Comparison of ENCODE assay signal across 23 cellular contexts in the genomic region with DNA sequence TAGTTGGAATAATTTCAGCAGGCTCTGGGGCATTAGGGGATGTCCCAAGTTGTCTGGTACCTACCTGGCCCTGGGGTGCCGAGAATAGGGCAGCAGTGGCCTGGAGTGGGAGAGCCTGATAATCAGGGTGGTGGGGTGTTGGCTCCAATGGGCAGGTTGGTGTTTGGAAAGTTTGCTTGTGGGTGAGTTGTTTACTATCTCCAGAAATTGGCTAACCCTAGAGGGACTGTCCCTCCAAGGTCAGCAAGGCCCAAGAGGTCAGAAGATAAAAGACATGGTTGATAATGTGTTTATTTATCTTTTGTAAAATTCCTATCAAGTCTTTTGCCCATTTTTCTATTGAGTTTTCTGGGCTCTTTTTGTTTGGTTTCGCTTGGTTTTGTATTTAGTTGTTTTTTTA.
DNase-seq lines count a peak whose midpoint lies in the region; ATAC-seq and TF ChIP-seq lines count a peak whose summit lies in the region.
"Had no signal": no experiment of that assay in that cellular context is flagged by ENCODE, and none has a peak within 500 bp of the region (broad histone marks: within the 10 kb centered on the region; RNA-seq: fewer than 3 reads in every experiment).

No MANE protein-coding gene starts in this region.

- H3K36me3 ChIP-seq in IMR-90 (ENCODE audit: control insufficient read depth, insufficient read depth, low read length) (peaks cover 36% of the 10 kb centered on the region), right lobe of liver (no peaks in the 10 kb centered on the region), trophoblast cell (ENCODE audit: control insufficient read depth in 1 of 2, insufficient read depth in 2 of 2, low read length in 2 of 2) (no peaks in the 10 kb centered on the region)
- H3K36me3 ChIP-seq: BLaER1 had no signal

- H2AK9ac ChIP-seq in IMR-90 (replicated peaks; ENCODE audit: low read depth, low read length, poor library complexity) = no peak overlapping the region

- H3K9me3 ChIP-seq in IMR-90 (ENCODE audit: control insufficient read depth, insufficient read depth, low read length) (no peaks in the 10 kb centered on the region), right lobe of liver (no peaks in the 10 kb centered on the region), trophoblast cell (ENCODE audit: insufficient read depth, low read depth, low read length) (no peaks in the 10 kb centered on the region)
- H3K9me3 ChIP-seq: BE2C, BLaER1 had no signal

- no peak for TF ChIP-seq RAD21 in IMR-90 (IDR thresholded peaks at IDR 0.05; ENCODE audit: low read length)

- H4K5ac ChIP-seq in IMR-90 (ENCODE audit: low read depth, low read length) = peak overlapping the region; percentile 57; the same call in 1 of the 2 replicates

- no peak overlapping the region for H3K4me3 ChIP-seq in IMR-90 (ENCODE audit: insufficient read depth, low read depth, low read length)
- no peak overlapping the region for H3K4me3 ChIP-seq in right lobe of liver
- no peak overlapping the region for H3K4me3 ChIP-seq in trophoblast cell (ENCODE audit: low read depth, low read length)
- H3K4me3 ChIP-seq: BLaER1, GM12878 had no signal

- in situ Hi-C loops in IMR-90 (cut with MboI; ENCODE audit: low sequenced_read_pairs) = no loop called here

- H3K27ac ChIP-seq in IMR-90 (ENCODE audit: insufficient read depth, low read length) (no peak overlapping the region), right lobe of liver (no peak overlapping the region), trophoblast cell (ENCODE audit: low read depth, low read length) (no peak overlapping the region)
- H3K27ac ChIP-seq: BLaER1 had no signal

- H2BK120ac ChIP-seq in IMR-90 (ENCODE audit: low read depth, low read length) (no peak overlapping the region), trophoblast cell (ENCODE audit: insufficient read depth, low read length, poor library complexity) (no peak overlapping the region)

- H4K91ac ChIP-seq in IMR-90 (ENCODE audit: insufficient read depth, low read depth, low read length) (no peak overlapping the region), trophoblast cell (ENCODE audit: low read depth, low read length) (no peak overlapping the region)

- no peak overlapping the region for H3K4ac ChIP-seq in IMR-90 (ENCODE audit: low read depth, low read length)
- H3K4ac ChIP-seq in trophoblast cell (ENCODE audit: low read depth, low read length) = no peak overlapping the region

- intact Hi-C loops in IMR-90 (cut with micrococcal nuclease) (loop anchor here (10.0 kb wide), 1 partner anchor 108 kb away; a partner anchor contains a TSS), right lobe of liver (cut with DNase I) (no loop called here)

- no peak overlapping the region for H2BK5ac ChIP-seq in IMR-90 (ENCODE audit: low read depth, low read length, poor library complexity, severe bottlenecking)
- H2BK5ac ChIP-seq in trophoblast cell (ENCODE audit: low read depth, low read length, poor library complexity) = no peak overlapping the region

- H2BK20ac ChIP-seq in IMR-90 (ENCODE audit: low read depth, low read length) = no peak overlapping the region

- no peak overlapping the region for H3K56ac ChIP-seq in IMR-90 (ENCODE audit: extremely low read depth, insufficient read depth, low read length)

- ATAC-seq in IMR-90 (ENCODE audit: low read depth) (no peak), right lobe of liver (peak; percentile 33 to 57 (median 43)), GM18861 (IDR thresholded peaks at IDR 0.05; ENCODE audit: unreplicated experiment) (no peak)
- ATAC-seq in activated CD4-positive, CD25-positive, alpha-beta regulatory T cell treated with anti-CD3 and anti-CD28 coated beads, Interleukin-2, amount 50 U/mL, for 24 hours = no peak
- ATAC-seq: GM12878 had no signal

- H3K4me1 ChIP-seq in IMR-90 (ENCODE audit: control insufficient read depth, insufficient read depth, low read length) (peaks cover 1% of the 10 kb centered on the region; the same call in 1 of the 2 replicates), right lobe of liver (no peaks in the 10 kb centered on the region), trophoblast cell (ENCODE audit: control insufficient read depth in 1 of 2, insufficient read depth in 2 of 2, low read length in 2 of 2) (no peaks in the 10 kb centered on the region)
- H3K4me1 ChIP-seq: BLaER1 had no signal

- DNase-seq in IMR-90 (no peak), right lobe of liver (no peak), trophoblast cell (no peak), NCI-H1048 (lab: John Stamatoyannopoulos, UW) (no peak)
- DNase-seq: 8988T; ACHN; BE2C; C1 segment of cervical spinal cord; CD4-positive, alpha-beta memory T cell; CD4-positive, CD25-positive, alpha-beta regulatory T cell; CD8-positive, alpha-beta memory T cell; COR-L47; DMS 273 treated with DMSO at 0.1 percent for 48 hours; DMS153; DMS53; DMS79; DND-41; EL; GDM1 had no signal

- H3K14ac ChIP-seq in IMR-90 (replicated peaks; ENCODE audit: low read depth, low read length) = no peak overlapping the region; the same call in 1 of the 2 replicates
- H3K14ac ChIP-seq in trophoblast cell (ENCODE audit: low read length) = no peak overlapping the region

- CTCF ChIA-PET in IMR-90 (lab: Yijun Ruan, JAX) = no interaction called here

- TF ChIP-seq POLR2A in IMR-90 (IDR thresholded peaks at IDR 0.05; ENCODE audit: low read depth, low read length) (no peak), right lobe of liver (IDR thresholded peaks at IDR 0.05) (no peak)

- H4K20me1 ChIP-seq in IMR-90 (ENCODE audit: insufficient read depth, low read length) = no peaks in the 10 kb centered on the region
- H4K20me1 ChIP-seq: BLaER1 had no signal

- no peak overlapping the region for H2BK12ac ChIP-seq in trophoblast cell (ENCODE audit: low read length)

- H3K4me2 ChIP-seq in IMR-90 (ENCODE audit: low read depth, low read length) (no peak overlapping the region), trophoblast cell (ENCODE audit: low read length) (no peak overlapping the region)
- H3K4me2 ChIP-seq: BLaER1 had no signal

- H4K12ac ChIP-seq in trophoblast cell (ENCODE audit: low read depth, low read length) = no peak overlapping the region

- peaks cover 30 to 45% of the 10 kb centered on the region in 2 experiments for H3K79me1 ChIP-seq in IMR-90 (ENCODE audit: low read depth in 1 of 2, low read length in 2 of 2)
- H3K79me1 ChIP-seq in trophoblast cell (ENCODE audit: low read length) = no peaks in the 10 kb centered on the region

- dilution Hi-C loops in IMR-90 (cut with HindIII; ENCODE audit: low sequenced_read_pairs, unreplicated experiment) = no loop called here

- H4K8ac ChIP-seq in IMR-90 (ENCODE audit: low read depth in 2 of 2, low read length in 2 of 2) = peak overlapping the region in 1 of 2 experiments; percentile 20; a peak in 1 of 4 replicates
- no peak overlapping the region for H4K8ac ChIP-seq in trophoblast cell (ENCODE audit: low read depth, low read length)

- H3K27me3 ChIP-seq in IMR-90 (ENCODE audit: control insufficient read depth, insufficient read depth, low read length) = no peaks in the 10 kb centered on the region
- no peaks in the 10 kb centered on the region for H3K27me3 ChIP-seq in right lobe of liver
- no peaks in the 10 kb centered on the region for H3K27me3 ChIP-seq in trophoblast cell (ENCODE audit: insufficient read depth, low read length)
- H3K27me3 ChIP-seq: BE2C, BLaER1 had no signal

- no TSS peak for BruUV-seq in IMR-90 (replicated peaks; lab: Mats Ljungman, UMichigan)

- no peaks in the 10 kb centered on the region for H3K79me2 ChIP-seq in trophoblast cell (ENCODE audit: control insufficient read depth, insufficient read depth, low read length, poor library complexity)

- TF ChIP-seq CTCF in IMR-90 (conservative IDR thresholded peaks at IDR 0.05; ENCODE audit: low read depth, low read length) = no peak
- no peak for TF ChIP-seq CTCF in right lobe of liver (IDR thresholded peaks at IDR 0.05)

- POLR2A ChIA-PET in IMR-90 (lab: Charles Lee; ENCODE audit: unreplicated experiment) = no interaction called here

- H2AK5ac ChIP-seq in IMR-90 (ENCODE audit: low read depth, low read length) (no peak overlapping the region), trophoblast cell (ENCODE audit: low read length) (no peak overlapping the region)

- peaks cover 7% of the 10 kb centered on the region; the same call in 1 of the 2 replicates for H3K9me1 ChIP-seq in IMR-90 (ENCODE audit: insufficient read depth, low read length)

- H3K23ac ChIP-seq in IMR-90 (ENCODE audit: low read depth, low read length) (no peak overlapping the region), trophoblast cell (ENCODE audit: low read length) (no peak overlapping the region)

- no peak overlapping the region for H2BK15ac ChIP-seq in IMR-90 (ENCODE audit: low read depth, low read length)

- H3K18ac ChIP-seq in IMR-90 (ENCODE audit: low read depth, low read length) (no peak overlapping the region), trophoblast cell (ENCODE audit: low read length) (no peak overlapping the region)

- H3K9ac ChIP-seq in IMR-90 (ENCODE audit: low read depth, low read length) (no peak overlapping the region), trophoblast cell (ENCODE audit: low read length) (peak overlapping the region; percentile 34)
- H3K9ac ChIP-seq: BLaER1 had no signal

- WGBS in IMR-90 (ENCODE audit: extremely low coverage in 2 of 2, insufficient read length in 1 of 2), 2 experiments = 100% methylated on average over 1 of the region's 2 CpGs; no CpG with 5 or more reads in 1 of the 2 experiments
- WGBS in right lobe of liver (ENCODE audit: insufficient coverage, low coverage, low lambda C conversion rate, missing lambda C conversion rate) = 58% methylated on average over 1 of the region's 2 CpGs
- no CpG with 5 or more reads among the region's 2 CpGs for WGBS in trophoblast cell (ENCODE audit: extremely low coverage, insufficient coverage, insufficient read length)

- H2AFZ ChIP-seq in IMR-90 (replicated peaks; ENCODE audit: low read length, poor library complexity) (no peak overlapping the region), trophoblast cell (ENCODE audit: insufficient read depth, low read length, poor library complexity) (no peak overlapping the region)

TF ChIP-seq in IMR-90, 13 proteins besides CTCF, POLR2A, EP300 and RAD21 (continues in another document):
- TF ChIP-seq MAFK (IDR thresholded peaks at IDR 0.05; ENCODE audit: low read depth, low read length) (no peak), BHLHE40 (IDR thresholded peaks at IDR 0.05; ENCODE audit: low read depth, low read length) (no peak), RCOR1 (IDR thresholded peaks at IDR 0.05; ENCODE audit: insufficient replicate concordance, low read length) (no peak), SMC3 (IDR thresholded peaks at IDR 0.05; ENCODE audit: low read depth, low read length) (no peak), MXI1 (IDR thresholded peaks at IDR 0.05; ENCODE audit: borderline replicate concordance, low read depth, low read length) (no peak), CHD1 (IDR thresholded peaks at IDR 0.05; ENCODE audit: low read depth, low read length) (no peak), NFE2L2 (IDR thresholded peaks at IDR 0.05; ENCODE audit: low read depth, low read length) (no peak), CEBPB (IDR thresholded peaks at IDR 0.05; ENCODE audit: low read depth, low read length) (no peak)

Comparison
In these comparisons a context has a peak if more than half of its experiments do, and no peak if none do; other contexts are left out.
1. ATAC-seq: peak in right lobe of liver (4 of 4); none in IMR-90 (single experiment), GM18861 (single experiment) and activated CD4-positive, CD25-positive, alpha-beta regulatory T cell treated with anti-CD3 and anti-CD28 coated beads, Interleukin-2, amount 50 U/mL, for 24 hours (0 of 2).